In the genomic region with DNA sequence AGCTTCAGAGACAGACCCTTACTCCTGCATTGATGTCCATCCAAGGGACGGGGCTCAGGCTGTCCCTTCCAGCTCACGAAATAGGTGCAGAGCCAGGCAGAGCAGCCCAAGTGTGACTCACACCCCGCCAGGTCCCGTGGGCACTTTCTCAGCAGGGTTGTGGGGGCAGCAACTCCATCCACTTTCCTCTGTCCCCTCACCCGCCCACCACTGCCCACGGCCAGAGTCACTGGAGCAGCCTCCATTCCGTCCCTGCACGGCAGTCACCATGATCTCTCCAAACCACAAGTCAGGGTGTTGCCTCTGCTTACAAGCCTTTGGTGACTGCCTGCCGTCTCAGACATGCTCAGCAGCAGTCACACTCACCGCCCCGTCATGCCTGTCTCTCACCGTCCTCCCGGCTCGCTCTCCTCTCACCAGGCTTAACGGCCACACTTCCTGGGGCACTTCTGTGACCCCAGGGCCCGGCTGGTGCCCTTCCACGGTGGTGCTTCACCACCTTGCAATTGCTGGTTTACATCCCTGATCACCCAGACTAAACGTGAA, we compare ENCODE assay signal across 9 cellular contexts. TPM values are rescaled to one million over a fixed set of nuclear protein-coding genes. Genes with fewer than 3 reads are reported as not detected.
DNase-seq lines count a peak whose midpoint lies in the region; ATAC-seq, FAIRE-seq and TF ChIP-seq lines count a peak whose summit lies in the region.
"Had no signal": no experiment of that assay in that cellular context is flagged by ENCODE, and none has a peak within 500 bp of the region (broad histone marks: within the 10 kb centered on the region; RNA-seq: fewer than 3 reads in every experiment).

No MANE protein-coding gene starts in this region.

- H3K27me3 ChIP-seq in thoracic aorta (replicated peaks; ENCODE audit: insufficient read depth) = no peaks in the 10 kb centered on the region
- no peaks in the 10 kb centered on the region for H3K27me3 ChIP-seq in small intestine (ENCODE audit: control insufficient read depth in 2 of 2, insufficient read depth in 2 of 2, low read length in 2 of 2)

- DNase-seq in RPMI7951 (ENCODE audit: low read depth) (peak; percentile 98), mesenteric fat pad (ENCODE audit: low spot score) (peak; percentile 82), thoracic aorta (ENCODE audit: low spot score) (no peak), small intestine (no peak), NCI-H1092 (lab: John Stamatoyannopoulos, UW) (no peak)
- peak; percentile 55 for DNase-seq in activated naive CD4-positive, alpha-beta T cell treated with Interleukin-2 at 50 U/mL for 16 hours

- H3K36me3 ChIP-seq in thoracic aorta (no peaks in the 10 kb centered on the region), small intestine (ENCODE audit: control insufficient read depth in 2 of 2, insufficient read depth in 2 of 2, low read length in 2 of 2) (no peaks in the 10 kb centered on the region)

- ATAC-seq in thoracic aorta (ENCODE audit: insufficient number of reproducible peaks, low FRiP score, low read depth) (peak; percentile 32), HG02981 (IDR thresholded peaks at IDR 0.05; ENCODE audit: unreplicated experiment) (no peak), HG02852 (IDR thresholded peaks at IDR 0.05; ENCODE audit: unreplicated experiment) (no peak)

- peak overlapping the region; percentile 82 for H3K27ac ChIP-seq in thoracic aorta
- H3K27ac ChIP-seq in small intestine (ENCODE audit: low read depth in 1 of 2, low read length in 1 of 2) = peak overlapping the region in 1 of 2 donors; percentile 6

- FAIRE-seq in small intestine (lab: Jason Lieb, UNC) = no peak

- no peak for TF ChIP-seq CTCF in thoracic aorta (IDR thresholded peaks at IDR 0.05)

- 69 to 76% (median 69%) methylated on average over 15 to 18 of the region's 18 CpGs for WGBS in small intestine, 3 donors

- peaks cover 14 to 51% of the 10 kb centered on the region in 2 donors for H3K4me1 ChIP-seq in thoracic aorta (ENCODE audit: control insufficient read depth in 1 of 2, low read depth in 2 of 2)
- H3K4me1 ChIP-seq in small intestine (ENCODE audit: control insufficient read depth in 2 of 2, insufficient read depth in 1 of 2, low read depth in 1 of 2, low read length in 1 of 2) = no peaks in the 10 kb centered on the region

- H3K9me3 ChIP-seq in thoracic aorta (no peaks in the 10 kb centered on the region), small intestine (ENCODE audit: control insufficient read depth, low read depth) (no peaks in the 10 kb centered on the region)

- H3K4me3 ChIP-seq in thoracic aorta = peak overlapping the region; percentile 15
- no peak overlapping the region for H3K4me3 ChIP-seq in small intestine (ENCODE audit: low read depth in 1 of 2, low read length in 2 of 2)

RNA-seq across cellular contexts. Expression of a gene that starts 39.3 kb away (rescaled TPM):
- total RNA-seq in RPMI7951 (2014; rRNA removed; shearing (Covaris generic)) = not detected in 2 replicates
- total RNA-seq in mesenteric fat pad (not detected), thoracic aorta (not detected)
- under 1 TPM in 2 of 3 donors, not detected in 1; 0.07 to 0.27 TPM for polyA plus RNA-seq in small intestine
- total RNA-seq: mononuclear cell had no signal

Comparison
In these comparisons a context has a peak if more than half of its experiments do, and no peak if none do; other contexts are left out.
1. DNase-seq: peak in RPMI7951 (single experiment), activated naive CD4-positive, alpha-beta T cell treated with Interleukin-2 at 50 U/mL for 16 hours (single experiment) and mesenteric fat pad (single experiment); none in thoracic aorta (single experiment), small intestine (single experiment) and NCI-H1092 (single experiment).